Comparison of ENCODE assay signal across 2 cellular contexts in genomic region chr12:32505546-32505945, GRCh38.
TF ChIP-seq lines count a peak whose summit lies in the region.

No MANE protein-coding gene starts in this region.

TF ChIP-seq in IMR-90, 13 proteins besides CTCF, POLR2A, EP300 and RAD21:
- TF ChIP-seq MAZ (IDR thresholded peaks at IDR 0.05; ENCODE audit: borderline replicate concordance, low read depth, low read length) (no peak), NFE2L2 (IDR thresholded peaks at IDR 0.05; ENCODE audit: low read depth, low read length) (no peak), ELK1 (IDR thresholded peaks at IDR 0.05; ENCODE audit: borderline replicate concordance, low read depth, low read length) (no peak), CHD1 (IDR thresholded peaks at IDR 0.05; ENCODE audit: low read depth, low read length) (no peak), RCOR1 (IDR thresholded peaks at IDR 0.05; ENCODE audit: insufficient replicate concordance, low read length) (no peak), MXI1 (IDR thresholded peaks at IDR 0.05; ENCODE audit: borderline replicate concordance, low read depth, low read length) (no peak), CEBPB (IDR thresholded peaks at IDR 0.05; ENCODE audit: low read depth, low read length) (no peak), MAFK (IDR thresholded peaks at IDR 0.05; ENCODE audit: low read depth, low read length) (no peak), RFX5 (IDR thresholded peaks at IDR 0.05; ENCODE audit: low read depth, low read length) (no peak), SMC3 (IDR thresholded peaks at IDR 0.05; ENCODE audit: low read depth, low read length) (no peak), USF2 (IDR thresholded peaks at IDR 0.05; ENCODE audit: low read depth, low read length) (no peak), FOS (IDR thresholded peaks at IDR 0.05; ENCODE audit: low read depth, low read length) (no peak), BHLHE40 (IDR thresholded peaks at IDR 0.05; ENCODE audit: low read depth, low read length) (no peak)

TF ChIP-seq in endothelial cell of umbilical vein, 7 proteins besides CTCF, POLR2A, EP300 and RAD21:
- no peak for TF ChIP-seq GATA2 (IDR thresholded peaks at IDR 0.05; ENCODE audit: insufficient read depth, insufficient read length, low read depth, low read length)
- TF ChIP-seq MYC (IDR thresholded peaks at IDR 0.05; ENCODE audit: low read depth, low read length), result no peak
- TF ChIP-seq MAX (IDR thresholded peaks at IDR 0.05; ENCODE audit: insufficient read depth, insufficient read length), result no peak
- TF ChIP-seq EZH2 (IDR thresholded peaks at IDR 0.05; ENCODE audit: borderline replicate concordance, low read depth, low read length, severe bottlenecking), result no peak
- no peak for TF ChIP-seq FOS (IDR thresholded peaks at IDR 0.05; ENCODE audit: borderline replicate concordance, insufficient read depth, low read length)
- TF ChIP-seq POLR2AphosphoS5 (IDR thresholded peaks at IDR 0.05; ENCODE audit: insufficient read depth, low read depth, low read length), result no peak
- TF ChIP-seq JUN (IDR thresholded peaks at IDR 0.05; ENCODE audit: borderline replicate concordance, insufficient read depth, insufficient read length, low read depth), result no peak
